20 cellular contexts compared by ENCODE assay signal in genomic region chr16:86364653-86365380, GRCh38.
"Had no signal": no experiment of that assay in that cellular context is flagged by ENCODE, and none has a peak within 500 bp of the region (broad histone marks: within the 10 kb centered on the region; RNA-seq: fewer than 3 reads in every experiment).

No MANE protein-coding gene starts in this region.

- H3K4me1 ChIP-seq: prostate gland had no signal

- H3K27ac ChIP-seq: upper lobe of right lung had no signal

- H3K4me3 ChIP-seq: lung, prostate gland, thoracic aorta, upper lobe of right lung had no signal

- H3K36me3 ChIP-seq: prostate gland, thoracic aorta, upper lobe of right lung had no signal

- ATAC-seq: activated CD8-positive, alpha-beta T cell treated with anti-CD3 and anti-CD28 coated beads for 36 hours; activated T-helper 17 cell treated with anti-CD3 and anti-CD28 coated beads, Interleukin-2, amount 50 U/mL, for 72 hours; right cardiac atrium; upper lobe of right lung had no signal

- H3K9me3 ChIP-seq: prostate gland, thoracic aorta, upper lobe of right lung had no signal

- DNase-seq: activated CD4-positive, alpha-beta T cell treated with anti-CD3 and anti-CD28 coated beads, Interleukin-2, amount 10 ng/mL, durations not matched to agents 24 days and 14 days; activated CD4-positive, CD25-positive, alpha-beta regulatory T cell; activated CD8-positive, alpha-beta T cell treated with anti-CD3 and anti-CD28 coated beads for 36 hours; activated naive CD4-positive, alpha-beta T cell treated with Interleukin-2 at 50 U/mL for 16 hours; activated T-cell treated with anti-CD3 and anti-CD28 coated beads, Interleukin-2, amount 50 U/mL, for 1 hour; anterior cingulate cortex; central memory CD4-positive, alpha-beta T cell; erythroblast; hypothalamus; midbrain; naive B cell; right cardiac atrium; small intestine; stimulated activated CD4-positive, alpha-beta T cell treated with anti-CD3 and anti-CD28 coated beads, Interleukin-4, amount 100 ng/mL, for 1 hour; T1000; upper lobe of right lung had no signal
